19 cellular contexts compared by ENCODE assay signal in genomic region chr3:5429517-5429890, GRCh38.
"Had no signal": no experiment of that assay in that cellular context is flagged by ENCODE, and none has a peak within 500 bp of the region (broad histone marks: within the 10 kb centered on the region; RNA-seq: fewer than 3 reads in every experiment).

No MANE protein-coding gene starts in this region.

- H3K4me1 ChIP-seq: neural progenitor cell, prostate gland, right atrium auricular region had no signal

- H3K27ac ChIP-seq: neural progenitor cell, prostate gland, right atrium auricular region, suprapubic skin had no signal

- DNase-seq: activated CD4-positive, alpha-beta memory T cell treated with anti-CD3 and anti-CD28 coated beads, Interleukin-2, amount 10 ng/mL, durations not matched to agents 7 days and 5 days; activated CD4-positive, alpha-beta T cell treated with anti-CD3 and anti-CD28 coated beads for 48 hours; activated CD4-positive, CD25-positive, alpha-beta regulatory T cell; activated CD8-positive, alpha-beta memory T cell treated with anti-CD3 and anti-CD28 coated beads, Interleukin-2, amount 10 ng/mL, durations not matched to agents 7 days and 5 days; activated naive CD4-positive, alpha-beta T cell; activated naive CD8-positive, alpha-beta T cell treated with anti-CD3 and anti-CD28 coated beads for 36 hours; amygdala; effector memory CD8-positive, alpha-beta T cell; foreskin fibroblast; left cardiac atrium; naive thymus-derived CD4-positive, alpha-beta T cell; stimulated activated CD4-positive, alpha-beta T cell treated with anti-CD3 and anti-CD28 coated beads, Interleukin-2, amount 100 ng/mL, for 24 hours; stimulated activated naive CD8-positive, alpha-beta T cell treated with anti-CD3 and anti-CD28 coated beads, Interleukin-15, amount 100 ng/mL, for 72 hours; T-helper 9 cell; trophoblast cell had no signal

- H3K27me3 ChIP-seq: neural progenitor cell, right atrium auricular region, suprapubic skin had no signal

- H3K36me3 ChIP-seq: neural progenitor cell, prostate gland, right atrium auricular region, suprapubic skin had no signal

- H3K9me3 ChIP-seq: prostate gland, right atrium auricular region, suprapubic skin had no signal

- H3K9ac ChIP-seq: neural progenitor cell had no signal

- ATAC-seq: activated CD8-positive, alpha-beta memory T cell treated with anti-CD3 and anti-CD28 coated beads, Interleukin-2, amount 10 ng/mL, durations not matched to agents 7 days and 5 days; effector memory CD8-positive, alpha-beta T cell; left cardiac atrium had no signal

- H3K4me3 ChIP-seq: neural progenitor cell, prostate gland, right atrium auricular region, suprapubic skin had no signal
